In genomic region chr3:186502942-186503712, GRCh38 we compare ENCODE assay signal across 19 cellular contexts. TPM values are rescaled to one million over a fixed set of nuclear protein-coding genes. Genes with fewer than 3 reads are reported as not detected.
DNase-seq lines count a peak whose midpoint lies in the region; ATAC-seq and TF ChIP-seq lines count a peak whose summit lies in the region.
"Had no signal": no experiment of that assay in that cellular context is flagged by ENCODE, and none has a peak within 500 bp of the region (broad histone marks: within the 10 kb centered on the region; RNA-seq: fewer than 3 reads in every experiment).

No MANE protein-coding gene starts in this region.

- TF ChIP-seq CTCF in PC-9 (conservative IDR thresholded peaks at IDR 0.05) (no peak), fibroblast of the aortic adventitia (IDR thresholded peaks at IDR 0.05; ENCODE audit: insufficient read depth, low read length) (no peak), lower lobe of right lung (IDR thresholded peaks at IDR 0.05) (no peak)

- no peak overlapping the region for H3K4me3 ChIP-seq in PC-9
- H3K4me3 ChIP-seq in fibroblast of the aortic adventitia (ENCODE audit: low read depth, low read length) = peak overlapping the region; percentile 17
- no peak overlapping the region for H3K4me3 ChIP-seq in lower lobe of right lung
- H3K4me3 ChIP-seq: adrenal gland; BLaER1 treated with 17β-estradiol and CSF1 and Interleukin-3, amounts not matched to agents 10 nM and 100 nM; SJCRH30; uterus had no signal

- peaks cover 13% of the 10 kb centered on the region for H3K9me3 Mint-ChIP-seq in stimulated activated naive CD8-positive, alpha-beta T cell treated with anti-CD3 and anti-CD28 coated beads, Interleukin-15, Interleukin-2, amounts not matched to agents 100 ng/mL and 50 ng/mL, for 24 hours

- no peaks in the 10 kb centered on the region for H3K9me2 ChIP-seq in PC-9 (ENCODE audit: insufficient read depth)

- no peaks in the 10 kb centered on the region for H3K36me3 Mint-ChIP-seq in stimulated activated naive CD8-positive, alpha-beta T cell treated with anti-CD3 and anti-CD28 coated beads, Interleukin-15, Interleukin-2, amounts not matched to agents 100 ng/mL and 50 ng/mL, for 24 hours (ENCODE audit: low read depth)

- CTCF ChIA-PET in PC-9 (lab: Charles Lee) = no interaction called here

- H3K79me2 ChIP-seq in PC-9 (ENCODE audit: low read depth) = no peaks in the 10 kb centered on the region

- H3K4me1 Mint-ChIP-seq in stimulated activated naive CD8-positive, alpha-beta T cell treated with anti-CD3 and anti-CD28 coated beads, Interleukin-15, Interleukin-2, amounts not matched to agents 100 ng/mL and 50 ng/mL, for 24 hours (ENCODE audit: low read depth) = peaks cover 26% of the 10 kb centered on the region

- no TSS peak for BruUV-seq in PC-9 (replicated peaks; lab: Mats Ljungman, UMichigan)

- peaks cover 87% of the 10 kb centered on the region for H3K27me3 ChIP-seq in PC-9 (ENCODE audit: insufficient read depth, low read depth)
- no peaks in the 10 kb centered on the region for H3K27me3 ChIP-seq in lower lobe of right lung (ENCODE audit: low read depth)
- H3K27me3 ChIP-seq: adrenal gland; BLaER1 treated with 17β-estradiol and CSF1 and Interleukin-3, amounts not matched to agents 10 nM and 100 nM; SJCRH30; uterus had no signal

- H3K27ac Mint-ChIP-seq in stimulated activated naive CD8-positive, alpha-beta T cell treated with anti-CD3 and anti-CD28 coated beads, Interleukin-15, Interleukin-2, amounts not matched to agents 100 ng/mL and 50 ng/mL, for 24 hours = no peak overlapping the region
- H3K27ac Mint-ChIP-seq: H9 had no signal

- no peak for DNase-seq in stimulated activated naive CD8-positive, alpha-beta T cell treated with anti-CD3 and anti-CD28 coated beads, Interleukin-15, Interleukin-2, amounts not matched to agents 100 U/mL and 50 U/mL, for 24 hours
- DNase-seq in PC-9 (no peak), fibroblast of the aortic adventitia (ENCODE audit: low read depth) (no peak), iPS-NIHi7 (ENCODE audit: extremely low spot score) (no peak), lower lobe of right lung (no peak)
- DNase-seq: activated CD8-positive, alpha-beta memory T cell treated with anti-CD3 and anti-CD28 coated beads, Interleukin-2, amount 50 U/mL, for 4 hours; adrenal gland; DMS79 treated with DMSO at 0.1 percent for 48 hours; H9; mesenchymal stem cell; NCI-H1105; NCI-H2227 treated with DMSO at 0.1 percent for 48 hours; nucleus accumbens; SJCRH30; uterus; WERI-Rb-1 had no signal

- no peaks in the 10 kb centered on the region for H3F3A ChIP-seq in PC-9 (ENCODE audit: insufficient read depth, low read depth)

- peak overlapping the region; percentile 6 for H3K4me3 Mint-ChIP-seq in stimulated activated naive CD8-positive, alpha-beta T cell treated with anti-CD3 and anti-CD28 coated beads, Interleukin-15, Interleukin-2, amounts not matched to agents 100 ng/mL and 50 ng/mL, for 24 hours
- H3K4me3 Mint-ChIP-seq: H9 had no signal

- no peak overlapping the region for H3K27ac ChIP-seq in PC-9
- H3K27ac ChIP-seq in lower lobe of right lung = no peak overlapping the region
- H3K27ac ChIP-seq: BLaER1 treated with 17β-estradiol and CSF1 and Interleukin-3, amounts not matched to agents 10 nM and 100 nM; SJCRH30; uterus; WERI-Rb-1 had no signal

- intact Hi-C loops in PC-9 (cut with micrococcal nuclease; ENCODE audit: unreplicated experiment) (no loop called here), lower lobe of right lung (cut with DNase I) (no loop called here)

- H3K9me3 ChIP-seq in PC-9 (ENCODE audit: insufficient read depth, low read depth) = no peaks in the 10 kb centered on the region
- no peaks in the 10 kb centered on the region for H3K9me3 ChIP-seq in lower lobe of right lung
- H3K9me3 ChIP-seq: adrenal gland, SJCRH30, uterus had no signal

- H3K36me3 ChIP-seq in PC-9 (ENCODE audit: low read depth) (no peaks in the 10 kb centered on the region), lower lobe of right lung (no peaks in the 10 kb centered on the region)
- H3K36me3 ChIP-seq: adrenal gland; BLaER1 treated with 17β-estradiol and CSF1 and Interleukin-3, amounts not matched to agents 10 nM and 100 nM; SJCRH30; uterus; WERI-Rb-1 had no signal

- no peaks in the 10 kb centered on the region for H4K20me1 ChIP-seq in PC-9 (ENCODE audit: insufficient read depth)
- H4K20me1 ChIP-seq: BLaER1 treated with 17β-estradiol and CSF1 and Interleukin-3, amounts not matched to agents 10 nM and 100 nM had no signal

- POLR2A ChIA-PET in PC-9 (lab: Charles Lee; ENCODE audit: unreplicated experiment) = no interaction called here

- H2AFZ ChIP-seq in PC-9 = no peak overlapping the region

- peak overlapping the region; percentile 30 for H3K4me2 ChIP-seq in PC-9

- H3K4me1 ChIP-seq in PC-9 (replicated peaks; ENCODE audit: insufficient read depth) (no peaks in the 10 kb centered on the region), lower lobe of right lung (no peaks in the 10 kb centered on the region)
- H3K4me1 ChIP-seq: SJCRH30, uterus had no signal

- no peak for ATAC-seq in stimulated activated naive CD8-positive, alpha-beta T cell treated with anti-CD3 and anti-CD28 coated beads, Interleukin-15, Interleukin-2, amounts not matched to agents 100 U/mL and 50 U/mL, for 24 hours
- no peak for ATAC-seq in GM21528 (IDR thresholded peaks at IDR 0.05; ENCODE audit: low FRiP score, unreplicated experiment)
- no peak for ATAC-seq in lower lobe of right lung

- H3K27me3 Mint-ChIP-seq in stimulated activated naive CD8-positive, alpha-beta T cell treated with anti-CD3 and anti-CD28 coated beads, Interleukin-15, Interleukin-2, amounts not matched to agents 100 ng/mL and 50 ng/mL, for 24 hours = no peaks in the 10 kb centered on the region

RNA-seq across cellular contexts. Expression of gene CRYGS, which starts 41.1 kb away (rescaled TPM):
- total RNA-seq in PC-9 (2021) (2.8 and 4.4 TPM in 2 replicates), fibroblast of the aortic adventitia (ENCODE audit: low replicate concordance) (1.3 TPM in 1 of 2 replicates, not detected in the other), lower lobe of right lung (4.0 TPM)
